In genomic region chr10:101778151-101778780, GRCh38 we compare ENCODE assay signal across 12 cellular contexts. TPM values are rescaled to one million over a fixed set of nuclear protein-coding genes. Genes with fewer than 3 reads are reported as not detected.
DNase-seq lines count a peak whose midpoint lies in the region; ATAC-seq, FAIRE-seq and TF ChIP-seq lines count a peak whose summit lies in the region.
"Had no signal": no experiment of that assay in that cellular context is flagged by ENCODE, and none has a peak within 500 bp of the region (broad histone marks: within the 10 kb centered on the region; RNA-seq: fewer than 3 reads in every experiment).

No MANE protein-coding gene starts in this region.

- DNase-seq in HepG2 (ENCODE audit: low spot score), result no peak
- no peak for DNase-seq in right lobe of liver
- no peak for DNase-seq in activated naive CD8-positive, alpha-beta T cell treated with anti-CD3 and anti-CD28 coated beads for 36 hours
- peak; percentile 65 for DNase-seq in mesenteric fat pad (ENCODE audit: low spot score)
- DNase-seq in NCI-H2171 treated with DMSO at 0.1 percent for 48 hours (lab: John Stamatoyannopoulos, UW), result no peak
- DNase-seq in NCI-H510A (lab: John Stamatoyannopoulos, UW), result no peak
- no peak for DNase-seq in ecto neural progenitor cell (ENCODE audit: low spot score)
- DNase-seq: mammary epithelial cell, NCI-H82 had no signal

- 38% methylated on average over 7 of the region's 12 CpGs for WGBS in HepG2 (ENCODE audit: low lambda C conversion rate)
- 83% methylated on average over 2 of the region's 12 CpGs for WGBS in right lobe of liver (ENCODE audit: insufficient coverage, low coverage, low lambda C conversion rate, missing lambda C conversion rate)

- H3K4me3 Mint-ChIP-seq in activated naive CD8-positive, alpha-beta T cell treated with anti-CD3 and anti-CD28 coated beads for 36 hours, result peak overlapping the region; percentile 73

- no peak overlapping the region for H3K9ac ChIP-seq in HepG2 (ENCODE audit: insufficient read depth, low read depth, low read length)

- H4K20me1 ChIP-seq in HepG2 (ENCODE audit: insufficient read depth, low read length), result peaks cover 5% of the 10 kb centered on the region; the same call in 1 of the 2 replicates

- peak overlapping the region; percentile 31 to 76 (median 47); a peak in 5 of 6 replicates for H3K4me3 ChIP-seq in HepG2 (replicated peaks in 1 of 3; ENCODE audit: insufficient read depth in 1 of 3, low read depth in 2 of 3, low read length in 3 of 3)
- H3K4me3 ChIP-seq in right lobe of liver, result no peak overlapping the region

- CTCF ChIA-PET in HepG2 (lab: Yijun Ruan, JAX; ENCODE audit: low intra/inter-chr PET ratio, low total read pairs), result interaction anchor here (4.0 kb wide), 1 partner anchor 175 kb away, joined by 28 read pairs; no protein-coding TSS in a partner anchor

- peaks cover 9% of the 10 kb centered on the region for H3K79me2 ChIP-seq in HepG2 (ENCODE audit: insufficient read depth, low read length)

- H3K27me3 ChIP-seq in HepG2 (ENCODE audit: control insufficient read depth in 1 of 2, insufficient read depth in 2 of 2, low read length in 2 of 2), result peaks cover 9 to 26% of the 10 kb centered on the region in 2 experiments
- peaks cover 0 to 11% of the 10 kb centered on the region in 2 donors for H3K27me3 ChIP-seq in right lobe of liver

- peaks cover 41% of the 10 kb centered on the region for H3K36me3 Mint-ChIP-seq in activated naive CD8-positive, alpha-beta T cell treated with anti-CD3 and anti-CD28 coated beads for 36 hours

- TF ChIP-seq EP300 in HepG2 (IDR thresholded peaks at IDR 0.05; ENCODE audit: low read depth in 2 of 2, low read length in 2 of 2), result no peak
- TF ChIP-seq EP300 in HepG2 (CRISPR knock-in tag; IDR thresholded peaks at IDR 0.05; ENCODE audit: borderline replicate concordance), result no peak

- H3K27me3 Mint-ChIP-seq in activated naive CD8-positive, alpha-beta T cell treated with anti-CD3 and anti-CD28 coated beads for 36 hours, result peaks cover 51% of the 10 kb centered on the region

- in situ Hi-C loops in HepG2 (cut with HindIII; ENCODE audit: extremely low pct_ligation_motif_present, low pct_unique_long_range_greater_than_20kb), result no loop called here

- intact Hi-C loops in HepG2 (cut with micrococcal nuclease; ENCODE audit: unreplicated experiment) (no loop called here), right lobe of liver (cut with DNase I) (loop anchor here (5.0 to 10.0 kb wide), 3 partner anchors 176 to 563 kb away; no protein-coding TSS in a partner anchor)

- H3K36me3 ChIP-seq in HepG2 (replicated peaks in 1 of 2; ENCODE audit: control insufficient read depth in 1 of 2, insufficient read depth in 2 of 2, low read length in 2 of 2), result no peaks in the 10 kb centered on the region; a peak in 1 of 5 replicates
- H3K36me3 ChIP-seq in right lobe of liver, result no peaks in the 10 kb centered on the region

- H3K27ac Mint-ChIP-seq in activated naive CD8-positive, alpha-beta T cell treated with anti-CD3 and anti-CD28 coated beads for 36 hours, result no peak overlapping the region

- no peak overlapping the region for H2AFZ ChIP-seq in HepG2 (ENCODE audit: low read length)

- peaks cover 40% of the 10 kb centered on the region for H3K4me1 Mint-ChIP-seq in activated naive CD8-positive, alpha-beta T cell treated with anti-CD3 and anti-CD28 coated beads for 36 hours

- H3K27ac ChIP-seq in HepG2 (ENCODE audit: extremely low read length, insufficient read depth, low read length) (no peak overlapping the region), right lobe of liver (no peak overlapping the region)
- H3K27ac ChIP-seq: C4-2B had no signal

- H3K9me3 Mint-ChIP-seq in activated naive CD8-positive, alpha-beta T cell treated with anti-CD3 and anti-CD28 coated beads for 36 hours, result no peaks in the 10 kb centered on the region

- H3K9me3 ChIP-seq in HepG2 (ENCODE audit: low read length) (no peaks in the 10 kb centered on the region), right lobe of liver (no peaks in the 10 kb centered on the region)

- TF ChIP-seq POLR2A in HepG2 (IDR thresholded peaks at IDR 0.05; ENCODE audit: insufficient read depth in 1 of 2, low read depth in 2 of 2, low read length in 2 of 2) (no peak), right lobe of liver (IDR thresholded peaks at IDR 0.05) (no peak)

- ATAC-seq in HepG2 (0 out of 3 replicates have a peak, but pooled peaks have one; percentile 5), right lobe of liver (no peak), GM18868 (IDR thresholded peaks at IDR 0.05; ENCODE audit: unreplicated experiment) (no peak)

- no peak for TF ChIP-seq CTCF in HepG2 (CRISPR knock-in tag; IDR thresholded peaks at IDR 0.05)
- no peak for TF ChIP-seq CTCF in right lobe of liver (IDR thresholded peaks at IDR 0.05)

- H3K4me1 ChIP-seq in HepG2 (ENCODE audit: insufficient read depth, low read length) (peaks cover 50% of the 10 kb centered on the region), right lobe of liver (peaks cover 0 to 34% (median 9%) of the 10 kb centered on the region in 4 donors)

- TF ChIP-seq RAD21 in HepG2 (CRISPR knock-in tag; IDR thresholded peaks at IDR 0.05), result no peak

- no TSS peak for BruUV-seq in HepG2 (replicated peaks; lab: Mats Ljungman, UMichigan)

- POLR2A ChIA-PET in HepG2 (lab: Yijun Ruan, JAX), result no interaction called here

- FAIRE-seq in HepG2 (lab: Jason Lieb, UNC), result no peak
- FAIRE-seq: small intestine had no signal

- H3K4me2 ChIP-seq in HepG2 (ENCODE audit: low read depth, low read length), result peak overlapping the region; percentile 75

RNA-seq across cellular contexts. Expression of gene FGF8, which starts 2.4 kb away (rescaled TPM):
- total RNA-seq in HepG2 (2016; rRNA removed; fragmentation: Illumina TruSeq; extraction: Trizol) (not detected in 2 replicates), right lobe of liver (not detected), mesenteric fat pad (not detected)
- not detected in 2 replicates for total RNA-seq in HepG2 (2016; cell fraction: cytosol; rRNA removed; fragmentation: Illumina TruSeq; extraction: Trizol; ENCODE audit: low read depth)
- total RNA-seq in HepG2 (2016; cell fraction: insoluble cytoplasmic fraction; rRNA removed; fragmentation: Illumina TruSeq; extraction: Trizol), result not detected in 2 replicates
- total RNA-seq in HepG2 (2016; cell fraction: membrane; rRNA removed; fragmentation: Illumina TruSeq; extraction: Trizol), result not detected in 2 replicates
- not detected in 2 replicates for total RNA-seq in HepG2 (2016; cell fraction: nucleus; rRNA removed; fragmentation: Illumina TruSeq; extraction: Trizol)
- polyA plus RNA-seq in HepG2 (2011; rRNA removed), result 0.26 TPM in 1 of 2 replicates, not detected in the other
- not detected in 2 replicates for polyA plus RNA-seq in HepG2 (2011; cell fraction: cytosol; rRNA removed)
- polyA plus RNA-seq in HepG2 (2011; cell fraction: nucleus; rRNA removed), result 0.37 and 0.80 TPM in 2 replicates
- not detected in 2 replicates for polyA plus RNA-seq in HepG2 (2012)
- polyA plus RNA-seq in HepG2 (2016; cell fraction: cytosol; fragmentation: Illumina TruSeq; extraction: Trizol; ENCODE audit: low read depth), result not detected in 2 replicates
- polyA plus RNA-seq in HepG2 (2016; cell fraction: insoluble cytoplasmic fraction; fragmentation: Illumina TruSeq; extraction: Trizol; ENCODE audit: low read depth), result not detected in 2 replicates
- polyA plus RNA-seq in HepG2 (2016; cell fraction: membrane; fragmentation: Illumina TruSeq; extraction: Trizol; ENCODE audit: low read depth), result not detected in 2 replicates
- not detected in 2 replicates for polyA plus RNA-seq in HepG2 (2016; cell fraction: nucleus; fragmentation: Illumina TruSeq; extraction: Trizol; ENCODE audit: insufficient read depth, low read depth)
- not detected in 2 replicates for polyA minus RNA-seq in HepG2 (2011; rRNA and poly(A)+ RNA removed; ENCODE audit: low replicate concordance)
- polyA minus RNA-seq in HepG2 (2011; cell fraction: cytosol; rRNA and poly(A)+ RNA removed), result not detected in 2 replicates
- polyA minus RNA-seq in HepG2 (2011; cell fraction: nucleus; rRNA and poly(A)+ RNA removed), result not detected in 2 replicates
- not detected for total RNA-seq in activated naive CD8-positive, alpha-beta T cell treated with anti-CD3 and anti-CD28 coated beads for 36 hours
- total RNA-seq: mammary epithelial cell had no signal
- polyA plus RNA-seq: mammary epithelial cell had no signal

RNA-seq across cellular contexts. Expression of gene NPM3, which starts 5.0 kb away (rescaled TPM):
- 129 and 160 TPM in 2 replicates for total RNA-seq in HepG2 (2016; rRNA removed; fragmentation: Illumina TruSeq; extraction: Trizol)
- 72.9 and 79.2 TPM in 2 replicates for total RNA-seq in HepG2 (2016; cell fraction: cytosol; rRNA removed; fragmentation: Illumina TruSeq; extraction: Trizol; ENCODE audit: low read depth)
- 127 and 156 TPM in 2 replicates for total RNA-seq in HepG2 (2016; cell fraction: insoluble cytoplasmic fraction; rRNA removed; fragmentation: Illumina TruSeq; extraction: Trizol)
- 118 and 120 TPM in 2 replicates for total RNA-seq in HepG2 (2016; cell fraction: membrane; rRNA removed; fragmentation: Illumina TruSeq; extraction: Trizol)
- 40.1 and 46.2 TPM in 2 replicates for total RNA-seq in HepG2 (2016; cell fraction: nucleus; rRNA removed; fragmentation: Illumina TruSeq; extraction: Trizol)
- 47.6 and 50.8 TPM in 2 replicates for polyA plus RNA-seq in HepG2 (2011; rRNA removed)
- 77.2 and 99.2 TPM in 2 replicates for polyA plus RNA-seq in HepG2 (2011; cell fraction: cytosol; rRNA removed)
- polyA plus RNA-seq in HepG2 (2011; cell fraction: nucleus; rRNA removed), result 35.2 and 42.2 TPM in 2 replicates
- polyA plus RNA-seq in HepG2 (2012), result 50.7 and 56.1 TPM in 2 replicates
- 74.7 and 76.8 TPM in 2 replicates for polyA plus RNA-seq in HepG2 (2016; cell fraction: cytosol; fragmentation: Illumina TruSeq; extraction: Trizol; ENCODE audit: low read depth)
- 123 and 134 TPM in 2 replicates for polyA plus RNA-seq in HepG2 (2016; cell fraction: insoluble cytoplasmic fraction; fragmentation: Illumina TruSeq; extraction: Trizol; ENCODE audit: low read depth)
- polyA plus RNA-seq in HepG2 (2016; cell fraction: membrane; fragmentation: Illumina TruSeq; extraction: Trizol; ENCODE audit: low read depth), result 94.9 and 101 TPM in 2 replicates
- polyA plus RNA-seq in HepG2 (2016; cell fraction: nucleus; fragmentation: Illumina TruSeq; extraction: Trizol; ENCODE audit: insufficient read depth, low read depth), result 69.1 and 70.7 TPM in 2 replicates
- 57.7 and 87.9 TPM in 2 replicates for polyA minus RNA-seq in HepG2 (2011; rRNA and poly(A)+ RNA removed; ENCODE audit: low replicate concordance)
- polyA minus RNA-seq in HepG2 (2011; cell fraction: cytosol; rRNA and poly(A)+ RNA removed), result 11.6 and 28.0 TPM in 2 replicates
- polyA minus RNA-seq in HepG2 (2011; cell fraction: nucleus; rRNA and poly(A)+ RNA removed), result 4.2 and 7.6 TPM in 2 replicates
- total RNA-seq in right lobe of liver, result 10 to 100 TPM in 3 of 6 experiments, 1 to 10 TPM in 3; 4.7 to 31.8 (median 8.6) TPM
- total RNA-seq in activated naive CD8-positive, alpha-beta T cell treated with anti-CD3 and anti-CD28 coated beads for 36 hours, result 100 to 1,000 TPM; 255 to 260 TPM
- 18.8 TPM for total RNA-seq in mesenteric fat pad

RNA-seq across cellular contexts. Expression of gene OGA, which starts 40.0 kb away (rescaled TPM):
- total RNA-seq in HepG2 (2016; rRNA removed; fragmentation: Illumina TruSeq; extraction: Trizol), result 33.2 and 36.5 TPM in 2 replicates
- total RNA-seq in HepG2 (2016; cell fraction: cytosol; rRNA removed; fragmentation: Illumina TruSeq; extraction: Trizol; ENCODE audit: low read depth), result 23.2 and 27.7 TPM in 2 replicates
- total RNA-seq in HepG2 (2016; cell fraction: insoluble cytoplasmic fraction; rRNA removed; fragmentation: Illumina TruSeq; extraction: Trizol), result 30.6 and 34.0 TPM in 2 replicates
- total RNA-seq in HepG2 (2016; cell fraction: membrane; rRNA removed; fragmentation: Illumina TruSeq; extraction: Trizol), result 23.7 and 29.9 TPM in 2 replicates
- 50.1 and 59.4 TPM in 2 replicates for total RNA-seq in HepG2 (2016; cell fraction: nucleus; rRNA removed; fragmentation: Illumina TruSeq; extraction: Trizol)
- polyA plus RNA-seq in HepG2 (2011; rRNA removed), result 35.5 and 39.8 TPM in 2 replicates
- polyA plus RNA-seq in HepG2 (2011; cell fraction: cytosol; rRNA removed), result 7.7 and 10.8 TPM in 2 replicates
- 66.7 and 69.3 TPM in 2 replicates for polyA plus RNA-seq in HepG2 (2011; cell fraction: nucleus; rRNA removed)
- 35.2 and 48.0 TPM in 2 replicates for polyA plus RNA-seq in HepG2 (2012)
- polyA plus RNA-seq in HepG2 (2016; cell fraction: cytosol; fragmentation: Illumina TruSeq; extraction: Trizol; ENCODE audit: low read depth), result 1.0 and 1.1 TPM in 2 replicates
- 24.3 and 27.7 TPM in 2 replicates for polyA plus RNA-seq in HepG2 (2016; cell fraction: insoluble cytoplasmic fraction; fragmentation: Illumina TruSeq; extraction: Trizol; ENCODE audit: low read depth)
- polyA plus RNA-seq in HepG2 (2016; cell fraction: membrane; fragmentation: Illumina TruSeq; extraction: Trizol; ENCODE audit: low read depth), result 2.9 and 3.6 TPM in 2 replicates
- 105 and 122 TPM in 2 replicates for polyA plus RNA-seq in HepG2 (2016; cell fraction: nucleus; fragmentation: Illumina TruSeq; extraction: Trizol; ENCODE audit: insufficient read depth, low read depth)
- 18.7 and 34.4 TPM in 2 replicates for polyA minus RNA-seq in HepG2 (2011; rRNA and poly(A)+ RNA removed; ENCODE audit: low replicate concordance)
- polyA minus RNA-seq in HepG2 (2011; cell fraction: cytosol; rRNA and poly(A)+ RNA removed), result 18.9 and 20.4 TPM in 2 replicates
- 91.7 and 107 TPM in 2 replicates for polyA minus RNA-seq in HepG2 (2011; cell fraction: nucleus; rRNA and poly(A)+ RNA removed)
- total RNA-seq in right lobe of liver, result 10 to 100 TPM; 34.7 to 52.2 (median 36.7) TPM
- 100 to 1,000 TPM in 1 of 2 experiments, 10 to 100 TPM in 1; 92.2 to 100 TPM for total RNA-seq in activated naive CD8-positive, alpha-beta T cell treated with anti-CD3 and anti-CD28 coated beads for 36 hours
- total RNA-seq in mesenteric fat pad, result 92.7 TPM

Comparison
In these comparisons a context has a peak if more than half of its experiments do, and no peak if none do; other contexts are left out.
1. H3K4me3 ChIP-seq: peak in HepG2 (3 of 3); none in right lobe of liver (0 of 3).